ENCODE assay signal across 22 cellular contexts in genomic region chr10:117260094-117260493, GRCh38. TPM values are rescaled to one million over a fixed set of nuclear protein-coding genes. Genes with fewer than 3 reads are reported as not detected.
DNase-seq lines count a peak whose midpoint lies in the region; ATAC-seq lines count a peak whose summit lies in the region.
"Had no signal": no experiment of that assay in that cellular context is flagged by ENCODE, and none has a peak within 500 bp of the region (broad histone marks: within the 10 kb centered on the region; RNA-seq: fewer than 3 reads in every experiment).

No MANE protein-coding gene starts in this region.

- H3K9me3 ChIP-seq in mesodermal cell (ENCODE audit: control insufficient read depth, low read length): no peaks in the 10 kb centered on the region
- H3K9me3 ChIP-seq: BLaER1 had no signal

- H3K36me3 ChIP-seq in mesodermal cell (ENCODE audit: control insufficient read depth, insufficient read depth, low read length): no peaks in the 10 kb centered on the region
- H3K36me3 ChIP-seq: BLaER1 had no signal

- no peak for ATAC-seq in HG03175 (IDR thresholded peaks at IDR 0.05; ENCODE audit: unreplicated experiment)
- ATAC-seq in GM18520 (IDR thresholded peaks at IDR 0.05; ENCODE audit: unreplicated experiment): no peak
- ATAC-seq: foreskin keratinocyte had no signal

- H3K4me3 ChIP-seq in mesodermal cell (ENCODE audit: extremely low read depth, insufficient read depth, low read length, poor library complexity, severe bottlenecking): no peak overlapping the region
- H3K4me3 ChIP-seq: BLaER1, dorsolateral prefrontal cortex, skin epidermis had no signal

- no peaks in the 10 kb centered on the region for H3K4me1 ChIP-seq in mesodermal cell (ENCODE audit: control insufficient read depth, insufficient read depth, low read length, poor library complexity, severe bottlenecking)
- H3K4me1 ChIP-seq: foreskin keratinocyte had no signal

- 15 to 38% methylated on average over 1 to 2 of the region's 4 CpGs for WGBS in mesodermal cell (ENCODE audit: insufficient coverage in 2 of 2), 2 experiments

- DNase-seq in SIG-M5 treated with dmso at 0.1 percent for 504 hours (lab: John Stamatoyannopoulos, UW; ENCODE audit: unreplicated experiment) (peak; percentile 9), SIG-M5 (lab: John Stamatoyannopoulos, UW) (no peak), Kasumi-1 (lab: John Stamatoyannopoulos, UW) (peak; percentile 74 to 75), SKM-1 treated with dmso at 0.1 percent for 144 hours (lab: John Stamatoyannopoulos, UW; ENCODE audit: unreplicated experiment) (peak; percentile 79), GDM1 (lab: John Stamatoyannopoulos, UW) (no peak)
- DNase-seq: 8988T; activated CD4-positive, alpha-beta T cell treated with anti-CD3 and anti-CD28 coated beads for 4 hours; activated naive CD4-positive, alpha-beta T cell treated with Interleukin-2 at 50 U/mL for 16 hours; amygdala; dorsolateral prefrontal cortex; foreskin keratinocyte; HFFc6; hippocampal formation; NCI-H1436; RPMI8226; stimulated activated CD4-positive, alpha-beta T cell treated with anti-CD3 and anti-CD28 coated beads, Interleukin-2, amount 100 ng/mL, for 48 hours had no signal

- peak overlapping the region; percentile 8 for H3K27ac ChIP-seq in mesodermal cell (ENCODE audit: low read depth, low read length, severe bottlenecking)
- H3K27ac ChIP-seq: BLaER1, dorsolateral prefrontal cortex, foreskin keratinocyte, KMS-11, skin epidermis had no signal

RNA-seq across cellular contexts. Expression of gene SLC18A2, which starts 19.2 kb away (rescaled TPM):
- 1.5 TPM for polyA plus RNA-seq in mesodermal cell (2013, experiment 1 of 2)
- 1.2 TPM for polyA plus RNA-seq in mesodermal cell (2013, experiment 2 of 2)
- polyA plus RNA-seq: foreskin keratinocyte had no signal

Comparison
In these comparisons a context has a peak if more than half of its experiments do, and no peak if none do; other contexts are left out.
1. DNase-seq: peak in SIG-M5 treated with dmso at 0.1 percent for 504 hours (single experiment), Kasumi-1 (2 of 2) and SKM-1 treated with dmso at 0.1 percent for 144 hours (single experiment); none in SIG-M5 (single experiment) and GDM1 (single experiment).